ENCODE assay signal across 1 cellular context in genomic region chr3:69250014-69250413, GRCh38.
TF ChIP-seq lines count a peak whose summit lies in the region.

No MANE protein-coding gene starts in this region.

TF ChIP-seq in H1, 55 proteins besides CTCF, POLR2A, EP300 and RAD21 (continued from another document):
- TF ChIP-seq TEAD4 (IDR thresholded peaks at IDR 0.05; ENCODE audit: low read depth, low read length), result 0 out of 2 replicates have a peak, but pooled peaks have one; percentile 32
TF ChIP-seq in H1: peak in this region for 8.
